Comparison of ENCODE assay signal across 21 cellular contexts in genomic region chr17:15112881-15113617, GRCh38.
DNase-seq lines count a peak whose midpoint lies in the region; ATAC-seq and TF ChIP-seq lines count a peak whose summit lies in the region.
"Had no signal": no experiment of that assay in that cellular context is flagged by ENCODE, and none has a peak within 500 bp of the region (broad histone marks: within the 10 kb centered on the region; RNA-seq: fewer than 3 reads in every experiment).

No MANE protein-coding gene starts in this region.

- peaks cover 0 to 17% (median 5%) of the 10 kb centered on the region in 9 donors for H3K4me1 ChIP-seq in heart right ventricle
- H3K4me1 ChIP-seq: A549, ascending aorta had no signal

- no peaks in the 10 kb centered on the region for H3K27me3 ChIP-seq in heart right ventricle
- H3K27me3 ChIP-seq: ascending aorta had no signal

- DNase-seq in NCI-H82 (lab: John Stamatoyannopoulos, UW): peak; percentile 59
- no peak for DNase-seq in NCI-H82 treated with DMSO at 0.1 percent for 48 hours (lab: John Stamatoyannopoulos, UW; ENCODE audit: unreplicated experiment)
- peak; percentile 9 for DNase-seq in SW480 (ENCODE audit: low spot score)
- no peak for DNase-seq in heart right ventricle
- peak; percentile 26 for DNase-seq in retina
- DNase-seq in left lobe of liver (ENCODE audit: low spot score): no peak
- no peak for DNase-seq in NCI-H2227 (lab: John Stamatoyannopoulos, UW; ENCODE audit: unreplicated experiment)
- DNase-seq in NK-92 (lab: John Stamatoyannopoulos, UW; ENCODE audit: unreplicated experiment): no peak
- DNase-seq: activated CD8-positive, alpha-beta memory T cell treated with anti-CD3 and anti-CD28 coated beads, Interleukin-2, amount 50 U/mL, for 4 hours; activated gamma-delta T cell treated with Interleukin-2 at 50 U/mL for 16 hours; CD4-positive, alpha-beta memory T cell; erythroblast; GOT3; NCI-H1694; NCI-H446; stimulated activated CD4-positive, alpha-beta T cell treated with anti-CD3 and anti-CD28 coated beads, Interleukin-12 subunit alpha, Interleukin-12 subunit beta, amount 100 ng/mL, for 4 hours; stimulated activated naive B cell treated with anti-CD40 and anti-IgM and Interleukin-4, amounts not matched to agents 10 μg/mL and 1 μg/mL and 100 μg/mL, for 72 hours; T1000 had no signal

- no peaks in the 10 kb centered on the region for H3K36me3 ChIP-seq in heart right ventricle
- H3K36me3 ChIP-seq: ascending aorta had no signal

- peak overlapping the region in 9 of 10 donors; percentile 9 to 70 (median 56) for H3K27ac ChIP-seq in heart right ventricle
- H3K27ac ChIP-seq: A549, ascending aorta had no signal

- WGBS in heart right ventricle, 2 donors: 57 to 58% methylated on average over 13 of the region's 13 CpGs

- peak in 6 of 8 donors; percentile 52 to 85 (median 78) for ATAC-seq in heart right ventricle
- no peak for ATAC-seq in left lobe of liver
- ATAC-seq: A549; GM12878; stimulated activated naive B cell treated with anti-CD40 and anti-IgM and Interleukin-4, amounts not matched to agents 10 μg/mL and 1 μg/mL and 100 μg/mL, for 72 hours had no signal

- no peak overlapping the region for H3K4me3 ChIP-seq in heart right ventricle
- H3K4me3 ChIP-seq: A549, ascending aorta, GM12878 had no signal

- H3K9me3 ChIP-seq in heart right ventricle: peaks cover 0 to 24% (median 7%) of the 10 kb centered on the region in 11 donors
- H3K9me3 ChIP-seq: A549, ascending aorta had no signal

- no peak for TF ChIP-seq CTCF in heart right ventricle (IDR thresholded peaks at IDR 0.05)

- intact Hi-C loops in heart right ventricle (cut with DNase I): no loop called here

Comparison
In these comparisons a context has a peak if more than half of its experiments do, and no peak if none do; other contexts are left out.
1. DNase-seq: peak in NCI-H82 (single experiment), SW480 (single experiment) and retina (single experiment); none in NCI-H82 treated with DMSO at 0.1 percent for 48 hours (single experiment), heart right ventricle (0 of 2), left lobe of liver (single experiment), NCI-H2227 (single experiment) and NK-92 (single experiment).